Comparison of ENCODE assay signal across 8 cellular contexts in the genomic region with DNA sequence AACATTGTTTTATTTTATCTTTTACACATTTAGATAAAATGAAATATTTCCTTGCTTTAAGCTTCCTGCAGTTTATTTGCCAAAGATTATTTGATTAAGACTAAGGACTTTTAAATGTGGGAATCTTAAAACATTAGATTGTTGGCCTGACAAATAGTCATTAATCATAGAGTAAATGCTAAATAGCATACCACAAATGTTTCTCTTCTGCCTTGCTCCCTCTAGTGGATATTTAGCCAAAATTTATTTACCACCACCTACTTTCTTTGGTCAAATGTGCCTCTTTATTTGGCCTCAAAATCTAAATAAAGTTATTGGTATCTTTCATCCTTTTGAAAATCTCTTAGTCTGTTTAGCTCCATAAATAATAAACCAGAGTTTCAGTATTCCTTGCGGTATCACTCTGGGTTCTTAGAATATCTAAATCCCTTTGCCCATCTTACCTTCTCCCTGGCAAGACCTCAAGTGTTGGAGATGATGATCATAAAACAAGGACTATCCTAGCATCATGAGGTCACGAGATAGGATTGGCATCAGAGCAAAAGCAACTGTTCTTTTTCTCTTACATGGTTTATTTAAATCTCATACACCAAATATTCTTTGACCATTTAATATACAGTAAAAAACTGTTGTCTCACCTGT.
DNase-seq lines count a peak whose midpoint lies in the region; ATAC-seq and TF ChIP-seq lines count a peak whose summit lies in the region.

No MANE protein-coding gene starts in this region.

- POLR2A ChIA-PET in AG04450 (lab: Yijun Ruan, JAX): no interaction called here

- H3K4me3 ChIP-seq in AG04450 (ENCODE audit: low read depth, low read length): no peak overlapping the region
- H3K4me3 ChIP-seq in WERI-Rb-1 (ENCODE audit: low read depth, low read length): no peak overlapping the region
- no peak overlapping the region for H3K4me3 ChIP-seq in hepatocyte
- no peak overlapping the region for H3K4me3 ChIP-seq in upper lobe of right lung
- no peak overlapping the region for H3K4me3 ChIP-seq in mucosa of descending colon

- peak; percentile 38 for ATAC-seq in upper lobe of right lung
- no peak for ATAC-seq in mucosa of descending colon

- H4K20me1 ChIP-seq in hepatocyte (ENCODE audit: insufficient read depth, poor library complexity, severe bottlenecking): no peaks in the 10 kb centered on the region

- CTCF ChIA-PET in AG04450 (lab: Charles Lee): interaction anchor here (0.6 to 2.3 kb wide), 20 partner anchors 8 to 1039 kb away, joined by 3 to 42 read pairs (median 4); no protein-coding TSS in a partner anchor

- in situ Hi-C loops in GM13977 (cut with MboI; ENCODE audit: low pct_unique_long_range_greater_than_20kb, low sequenced_read_pairs, unreplicated experiment): no loop called here

- H3K4me1 ChIP-seq in hepatocyte (ENCODE audit: insufficient read depth): no peaks in the 10 kb centered on the region
- H3K4me1 ChIP-seq in upper lobe of right lung: no peaks in the 10 kb centered on the region
- no peaks in the 10 kb centered on the region for H3K4me1 ChIP-seq in mucosa of descending colon (ENCODE audit: low read depth)

- H3K27ac ChIP-seq in AG04450 (ENCODE audit: low read depth, low read length) (no peak overlapping the region), WERI-Rb-1 (no peak overlapping the region), hepatocyte (no peak overlapping the region), upper lobe of right lung (no peak overlapping the region)

- TF ChIP-seq CTCF in AG04450 (IDR thresholded peaks at IDR 0.05; ENCODE audit: low read depth, low read length) (peak; percentile 67), GM13977 (IDR thresholded peaks at IDR 0.05; ENCODE audit: extremely low read depth, insufficient read depth, missing control alignments) (peak; percentile 57), WERI-Rb-1 (IDR thresholded peaks at IDR 0.05; ENCODE audit: low read depth, low read length) (peak; percentile 16; the same call in 1 of the 2 replicates), hepatocyte (IDR thresholded peaks at IDR 0.05; ENCODE audit: poor library complexity) (peak; percentile 64), upper lobe of right lung (IDR thresholded peaks at IDR 0.05) (peak; percentile 71), mucosa of descending colon (IDR thresholded peaks at IDR 0.05) (no peak)

- H3K9me2 ChIP-seq in hepatocyte (replicated peaks; ENCODE audit: insufficient read depth): no peaks in the 10 kb centered on the region

- 73% methylated on average over 2 of the region's 2 CpGs for WGBS in hepatocyte (ENCODE audit: low lambda C conversion rate, missing lambda C conversion rate)

- intact Hi-C loops in upper lobe of right lung (cut with DNase I): no loop called here
- intact Hi-C loops in mucosa of descending colon (cut with DNase I, micrococcal nuclease): no loop called here

- no peak overlapping the region for H3K4me2 ChIP-seq in hepatocyte

- H3K36me3 ChIP-seq in WERI-Rb-1 (peaks cover 14% of the 10 kb centered on the region), hepatocyte (replicated peaks; ENCODE audit: insufficient read depth, low read depth) (no peaks in the 10 kb centered on the region), upper lobe of right lung (peaks cover 10% of the 10 kb centered on the region), mucosa of descending colon (ENCODE audit: low read depth) (no peaks in the 10 kb centered on the region)

- H3K79me2 ChIP-seq in hepatocyte: no peaks in the 10 kb centered on the region

- H3K9me3 ChIP-seq in AG04450 (ENCODE audit: control insufficient read depth, insufficient read depth, low read length) (no peaks in the 10 kb centered on the region), WERI-Rb-1 (ENCODE audit: severe bottlenecking) (no peaks in the 10 kb centered on the region), hepatocyte (ENCODE audit: low read depth) (no peaks in the 10 kb centered on the region), upper lobe of right lung (no peaks in the 10 kb centered on the region), mucosa of descending colon (no peaks in the 10 kb centered on the region)

- DNase-seq in AG04450 (ENCODE audit: low read depth, low spot score) (no peak), GM13977 (ENCODE audit: low spot score) (peak; percentile 49), MV-4-11 (lab: John Stamatoyannopoulos, UW) (peak; percentile 8), WERI-Rb-1 (no peak), hepatocyte (ENCODE audit: low spot score) (peak; percentile 26), upper lobe of right lung (no peak), NCI-H187 (lab: John Stamatoyannopoulos, UW) (no peak), mucosa of descending colon (no peak)

- H3K27me3 ChIP-seq in AG04450 (ENCODE audit: control insufficient read depth, insufficient read depth, low read length) (no peaks in the 10 kb centered on the region), WERI-Rb-1 (ENCODE audit: insufficient read depth, low read depth, severe bottlenecking) (no peaks in the 10 kb centered on the region), hepatocyte (no peaks in the 10 kb centered on the region), upper lobe of right lung (no peaks in the 10 kb centered on the region)

- no peak overlapping the region for H2AFZ ChIP-seq in hepatocyte

Comparison
In these comparisons a context has a peak if more than half of its experiments do, and no peak if none do; other contexts are left out.
1. DNase-seq: peak in GM13977 (single experiment), MV-4-11 (single experiment) and hepatocyte (single experiment); none in AG04450 (single experiment), WERI-Rb-1 (single experiment), upper lobe of right lung (single experiment), NCI-H187 (0 of 2) and mucosa of descending colon (0 of 3).